In genomic region chr2:75994759-75995158, GRCh38 we compare ENCODE assay signal across 1 cellular context.
TF ChIP-seq lines count a peak whose summit lies in the region.

No MANE protein-coding gene starts in this region.

TF ChIP-seq in GM23338, 12 proteins besides CTCF, POLR2A, EP300 and RAD21 (continued from another document):
- TF ChIP-seq ZNF462 (CRISPR knock-in tag; IDR thresholded peaks at IDR 0.05): no peak
- TF ChIP-seq JUNB (IDR thresholded peaks at IDR 0.05; ENCODE audit: unreplicated experiment): no peak
- TF ChIP-seq EZH2phosphoT487 (IDR thresholded peaks at IDR 0.05; ENCODE audit: unreplicated experiment): no peak
